8 cellular contexts compared by ENCODE assay signal in the genomic region with DNA sequence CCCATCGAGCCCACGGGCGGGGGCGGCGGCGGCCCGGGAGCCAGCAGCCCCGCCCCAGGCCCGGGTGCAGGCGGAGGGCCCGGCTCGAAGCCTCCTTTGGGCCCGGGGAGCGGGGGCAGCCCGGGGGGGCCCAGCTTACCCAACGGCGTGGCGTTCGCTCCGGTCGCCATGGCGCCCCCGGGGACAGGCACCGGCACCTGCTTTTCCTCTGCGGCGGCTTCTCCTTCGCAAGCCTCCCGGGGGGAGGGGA. TPM values are rescaled to one million over a fixed set of nuclear protein-coding genes. Genes with fewer than 3 reads are reported as not detected.
DNase-seq lines count a peak whose midpoint lies in the region; ATAC-seq and TF ChIP-seq lines count a peak whose summit lies in the region.

No MANE protein-coding gene starts in this region.

- peaks cover 44% of the 10 kb centered on the region for H4K20me1 ChIP-seq in SK-N-SH (ENCODE audit: insufficient read depth)
- H4K20me1 ChIP-seq in OCI-LY1 (ENCODE audit: insufficient read depth, low read length) = peaks cover 13% of the 10 kb centered on the region

- no peak for TF ChIP-seq RAD21 in SK-N-SH (IDR thresholded peaks at IDR 0.05; ENCODE audit: low read length)

- peak overlapping the region; percentile 91 to 95 for H3K27ac ChIP-seq in SK-N-SH (ENCODE audit: low read depth in 2 of 2, low read length in 1 of 2)
- peak overlapping the region; percentile 97 for H3K27ac ChIP-seq in OCI-LY1 (ENCODE audit: low read depth, low read length, poor library complexity, severe bottlenecking)
- H3K27ac ChIP-seq in esophagus squamous epithelium = peak overlapping the region; percentile 99 to 100 (median 100)
- peak overlapping the region; percentile 99 to 100 (median 100) for H3K27ac ChIP-seq in sigmoid colon

- WGBS in SK-N-SH (ENCODE audit: low lambda C conversion rate) = no CpG with 5 or more reads among the region's 28 CpGs
- WGBS in esophagus squamous epithelium, 2 donors = 0% methylated on average over 6 of the region's 28 CpGs; no CpG with 5 or more reads in 1 of the 2 donors
- WGBS in sigmoid colon, 2 donors = 1% methylated on average over 28 of the region's 28 CpGs

- H3K4me1 ChIP-seq in SK-N-SH (ENCODE audit: control insufficient read depth in 1 of 2, insufficient read depth in 2 of 2, low read depth in 1 of 2, low read length in 1 of 2) (peaks cover 17 to 19% of the 10 kb centered on the region in 2 experiments), OCI-LY1 (ENCODE audit: insufficient read depth, low read length, severe bottlenecking) (peaks cover 67% of the 10 kb centered on the region), esophagus squamous epithelium (peaks cover 21 to 52% (median 29%) of the 10 kb centered on the region in 3 donors), sigmoid colon (peaks cover 0 to 47% (median 41%) of the 10 kb centered on the region in 4 donors)

- DNase-seq in SK-N-SH (no peak), esophagus squamous epithelium (lab: John Stamatoyannopoulos, UW) (no peak), sigmoid colon (no peak), LoVo (ENCODE audit: low spot score) (no peak), NCI-H2107 treated with DMSO at 0.1 percent for 48 hours (lab: John Stamatoyannopoulos, UW; ENCODE audit: unreplicated experiment) (no peak), NCI-H526 (lab: John Stamatoyannopoulos, UW) (no peak)

- TF ChIP-seq EP300 in SK-N-SH (IDR thresholded peaks at IDR 0.05; ENCODE audit: borderline replicate concordance in 1 of 2, low read depth in 1 of 2, low read length in 1 of 2) (no peak), sigmoid colon (IDR thresholded peaks at IDR 0.05) (no peak)

- H2AFZ ChIP-seq in SK-N-SH (ENCODE audit: low read depth) = no peak overlapping the region
- no peak overlapping the region for H2AFZ ChIP-seq in OCI-LY1 (ENCODE audit: low read length)

- H3K9ac ChIP-seq in SK-N-SH = peak overlapping the region; percentile 95
- H3K9ac ChIP-seq in OCI-LY1 (ENCODE audit: low read length) = peak overlapping the region; percentile 92

- H3K36me3 ChIP-seq in SK-N-SH (replicated peaks in 1 of 2; ENCODE audit: control insufficient read depth in 1 of 2, insufficient read depth in 2 of 2, low read length in 1 of 2) = peaks cover 41 to 42% of the 10 kb centered on the region in 2 experiments
- H3K36me3 ChIP-seq in OCI-LY1 (ENCODE audit: insufficient read depth, low read length) = peaks cover 44% of the 10 kb centered on the region
- H3K36me3 ChIP-seq in esophagus squamous epithelium = peaks cover 18 to 38% (median 27%) of the 10 kb centered on the region in 3 donors
- peaks cover 24 to 34% (median 29%) of the 10 kb centered on the region in 4 donors for H3K36me3 ChIP-seq in sigmoid colon

- H3K27me3 ChIP-seq in SK-N-SH (ENCODE audit: insufficient read depth) (no peaks in the 10 kb centered on the region), OCI-LY1 (ENCODE audit: insufficient read depth, low read length) (no peaks in the 10 kb centered on the region), esophagus squamous epithelium (no peaks in the 10 kb centered on the region), sigmoid colon (no peaks in the 10 kb centered on the region)

- POLR2A ChIA-PET in SK-N-SH (lab: Yijun Ruan, JAX) = interaction anchor here (0.8 to 1.2 kb wide), 5 partner anchors 10 to 1081 kb away, joined by 3 to 7 read pairs (median 3); a partner anchor contains a TSS

- H3K79me2 ChIP-seq in SK-N-SH (ENCODE audit: insufficient read depth) = peaks cover 44% of the 10 kb centered on the region
- H3K79me2 ChIP-seq in OCI-LY1 (ENCODE audit: insufficient read depth, low read length) = peaks cover 27% of the 10 kb centered on the region

- H3K4me3 ChIP-seq in SK-N-SH (ENCODE audit: low read depth in 2 of 2, low read length in 1 of 2) = peak overlapping the region; percentile 75 to 83
- peak overlapping the region; percentile 83 for H3K4me3 ChIP-seq in OCI-LY1 (ENCODE audit: low read depth, low read length, poor library complexity, severe bottlenecking)
- H3K4me3 ChIP-seq in esophagus squamous epithelium = peak overlapping the region; percentile 86 to 99 (median 94)
- H3K4me3 ChIP-seq in sigmoid colon = peak overlapping the region; percentile 96 to 99 (median 98)

- CTCF ChIA-PET in SK-N-SH (lab: Yijun Ruan, JAX) = interaction anchor here (1.4 to 6.1 kb wide), 2 partner anchors 12 to 90 kb away, joined by 6 to 47 read pairs; no protein-coding TSS in a partner anchor

- TF ChIP-seq CTCF in SK-N-SH (IDR thresholded peaks at IDR 0.05) (no peak), OCI-LY1 (IDR thresholded peaks at IDR 0.05; ENCODE audit: low read length) (no peak), esophagus squamous epithelium (IDR thresholded peaks at IDR 0.05) (no peak), sigmoid colon (IDR thresholded peaks at IDR 0.05) (no peak)

- H3K9me2 ChIP-seq in SK-N-SH (no peaks in the 10 kb centered on the region), OCI-LY1 (ENCODE audit: low read depth, low read length) (no peaks in the 10 kb centered on the region)

- no peaks in the 10 kb centered on the region for H3K9me3 ChIP-seq in SK-N-SH
- no peaks in the 10 kb centered on the region for H3K9me3 ChIP-seq in OCI-LY1 (ENCODE audit: low read length)
- H3K9me3 ChIP-seq in esophagus squamous epithelium = no peaks in the 10 kb centered on the region
- no peaks in the 10 kb centered on the region for H3K9me3 ChIP-seq in sigmoid colon

- H3K4me2 ChIP-seq in SK-N-SH = peak overlapping the region; percentile 66; the same call in 1 of the 2 replicates
- H3K4me2 ChIP-seq in OCI-LY1 (ENCODE audit: low read length) = peak overlapping the region; percentile 53

- ATAC-seq in SK-N-SH treated with all-trans-retinoic acid at 6 μM for 48 hours = no peak

- intact Hi-C loops in esophagus squamous epithelium (cut with DNase I) = no loop called here
- intact Hi-C loops in sigmoid colon (cut with DNase I) = loop anchor here (2.0 kb wide), 1 partner anchor 33 kb away; a partner anchor contains a TSS

- H3F3A ChIP-seq in SK-N-SH (replicated peaks; ENCODE audit: insufficient read depth) (peaks cover 18% of the 10 kb centered on the region), OCI-LY1 (ENCODE audit: insufficient read depth, low read length) (no peaks in the 10 kb centered on the region)

- TF ChIP-seq POLR2A in esophagus squamous epithelium (IDR thresholded peaks at IDR 0.05) (no peak), sigmoid colon (IDR thresholded peaks at IDR 0.05) (no peak)

TF ChIP-seq in SK-N-SH, 30 proteins besides CTCF, POLR2A, EP300 and RAD21:
- TF ChIP-seq RFX5 (IDR thresholded peaks at IDR 0.05; ENCODE audit: low read length) = no peak
- peak; percentile 73; the same call in 1 of the 2 replicates for TF ChIP-seq MXI1 (IDR thresholded peaks at IDR 0.05; ENCODE audit: low read depth, low read length)

RNA-seq across cellular contexts. Expression of a gene that starts 0.2 kb away (rescaled TPM):
- polyA plus RNA-seq in SK-N-SH (2012; rRNA removed) = 59.4 and 66.3 TPM in 2 replicates
- 60.8 and 62.6 TPM in 2 replicates for polyA plus RNA-seq in SK-N-SH (2012; cell fraction: cytosol; rRNA removed)
- polyA plus RNA-seq in SK-N-SH (2012; cell fraction: nucleus; rRNA removed) = 316 TPM in 2 replicates
- total RNA-seq in esophagus squamous epithelium = 100 to 1,000 TPM; 136 to 292 (median 223) TPM
- total RNA-seq in sigmoid colon = 100 to 1,000 TPM; 185 to 381 (median 294) TPM
- polyA plus RNA-seq in sigmoid colon = 100 to 1,000 TPM in 1 of 3 donors, 10 to 100 TPM in 2; 36.5 to 126 (median 43.2) TPM

RNA-seq across cellular contexts. Expression of a gene that starts 18.4 kb away (rescaled TPM):
- 0.08 TPM in 2 replicates for polyA plus RNA-seq in SK-N-SH (2012; rRNA removed)
- 0.03 and 0.05 TPM in 2 replicates for polyA plus RNA-seq in SK-N-SH (2012; cell fraction: cytosol; rRNA removed)
- 0.21 and 0.23 TPM in 2 replicates for polyA plus RNA-seq in SK-N-SH (2012; cell fraction: nucleus; rRNA removed)
- total RNA-seq in esophagus squamous epithelium = under 1 TPM; 0.27 to 0.95 (median 0.39) TPM
- 10 to 100 TPM; 10.5 to 42.1 (median 27.1) TPM for total RNA-seq in sigmoid colon
- polyA plus RNA-seq in sigmoid colon = 1 to 10 TPM in 2 of 3 donors, under 1 TPM in 1; 0.23 to 2.1 (median 1.8) TPM

RNA-seq across cellular contexts. Expression of a gene that starts 24.9 kb away (rescaled TPM):
- polyA plus RNA-seq in SK-N-SH (2012; rRNA removed) (17.4 and 20.0 TPM in 2 replicates), sigmoid colon (10 to 100 TPM in 2 of 3 donors, 1 to 10 TPM in 1; 9.0 to 19.8 (median 11.1) TPM)
- polyA plus RNA-seq in SK-N-SH (2012; cell fraction: cytosol; rRNA removed) = 6.5 and 10.8 TPM in 2 replicates
- 52.1 and 63.7 TPM in 2 replicates for polyA plus RNA-seq in SK-N-SH (2012; cell fraction: nucleus; rRNA removed)
- total RNA-seq in esophagus squamous epithelium (1 to 10 TPM; 3.6 to 9.0 (median 6.1) TPM), sigmoid colon (10 to 100 TPM; 11.5 to 23.5 (median 16.6) TPM)

RNA-seq across cellular contexts. Expression of a gene that starts 32.2 kb away (rescaled TPM):
- polyA plus RNA-seq in SK-N-SH (2012; rRNA removed) = 40.7 and 52.9 TPM in 2 replicates
- 17.3 and 26.9 TPM in 2 replicates for polyA plus RNA-seq in SK-N-SH (2012; cell fraction: cytosol; rRNA removed)
- 101 and 105 TPM in 2 replicates for polyA plus RNA-seq in SK-N-SH (2012; cell fraction: nucleus; rRNA removed)
- 10 to 100 TPM; 14.9 to 23.3 (median 17.0) TPM for total RNA-seq in esophagus squamous epithelium
- 10 to 100 TPM in 1 of 4 donors, 1 to 10 TPM in 3; 6.8 to 12.7 (median 8.8) TPM for total RNA-seq in sigmoid colon
- polyA plus RNA-seq in sigmoid colon = 10 to 100 TPM in 2 of 3 donors, 1 to 10 TPM in 1; 9.0 to 26.1 (median 10.9) TPM

RNA-seq across cellular contexts. Expression of a gene that starts 34.2 kb away (rescaled TPM):
- polyA plus RNA-seq in SK-N-SH (2012; rRNA removed) = 1.6 and 2.2 TPM in 2 replicates
- polyA plus RNA-seq in SK-N-SH (2012; cell fraction: cytosol; rRNA removed) = 0.50 and 0.92 TPM in 2 replicates
- 10.3 and 12.9 TPM in 2 replicates for polyA plus RNA-seq in SK-N-SH (2012; cell fraction: nucleus; rRNA removed)
- 10 to 100 TPM in 1 of 4 donors, 1 to 10 TPM in 3; 2.6 to 13.2 (median 4.9) TPM for total RNA-seq in esophagus squamous epithelium
- 10 to 100 TPM; 26.7 to 77.0 (median 27.8) TPM for total RNA-seq in sigmoid colon
- polyA plus RNA-seq in sigmoid colon = 100 to 1,000 TPM in 1 of 3 donors, 1 to 10 TPM in 2; 2.1 to 101 (median 4.8) TPM

Comparison
In these comparisons a context has a peak if more than half of its experiments do, and no peak if none do; other contexts are left out.
1. RNA of a gene that starts 18.4 kb away (total RNA-seq): 10.5 to 42.1 TPM in sigmoid colon; 0.27 to 0.95 TPM in esophagus squamous epithelium; every median in the first group is over 4 times any median in the second.
2. Peak in every context shown above with its lines, with median percentiles within 50 percentile points of each other: H3K27ac ChIP-seq and H3K4me3 ChIP-seq.